8 cellular contexts compared by ENCODE assay signal in genomic region chr7:5693529-5693928, GRCh38.
A peak's percentile ranks its signal among the peaks of the same experiment; 100 is the strongest.
DNase-seq lines count a peak whose midpoint lies in the region; ATAC-seq, FAIRE-seq and TF ChIP-seq lines count a peak whose summit lies in the region.

No MANE protein-coding gene starts in this region.

- no peak overlapping the region for H3K4me3 Mint-ChIP-seq in Calu3 (ENCODE audit: low read depth, unreplicated experiment)

- TF ChIP-seq POLR2A in adrenal gland (IDR thresholded peaks at IDR 0.05), result no peak

- H3K27ac Mint-ChIP-seq in Calu3 (ENCODE audit: unreplicated experiment), result no peak overlapping the region

- H3K4me3 ChIP-seq in adrenal gland, result no peak overlapping the region
- no peak overlapping the region for H3K4me3 ChIP-seq in keratinocyte (ENCODE audit: control insufficient read depth in 2 of 3, extremely low read depth in 1 of 3, insufficient read depth in 2 of 3, low read depth in 1 of 3, low read length in 3 of 3)

- H3K27me3 Mint-ChIP-seq in Calu3 (ENCODE audit: unreplicated experiment), result no peaks in the 10 kb centered on the region

- H2AFZ ChIP-seq in keratinocyte (ENCODE audit: control insufficient read depth, low read length), result no peak overlapping the region

- H4K20me1 ChIP-seq in keratinocyte (ENCODE audit: control insufficient read depth, extremely low read depth, insufficient read depth, low read length), result no peaks in the 10 kb centered on the region

- H3K9me3 ChIP-seq in adrenal gland (replicated peaks in 1 of 3), result no peaks in the 10 kb centered on the region
- H3K9me3 ChIP-seq in keratinocyte (ENCODE audit: control insufficient read depth, low read depth, low read length), result no peaks in the 10 kb centered on the region

- intact Hi-C loops in Calu3 (cut with micrococcal nuclease; ENCODE audit: unreplicated experiment) (no loop called here), adrenal gland (cut with DNase I) (no loop called here)

- H3K27me3 ChIP-seq in adrenal gland (no peaks in the 10 kb centered on the region), keratinocyte (ENCODE audit: control insufficient read depth, extremely low read depth, insufficient read depth, low read length) (no peaks in the 10 kb centered on the region)

- CTCF ChIA-PET in Calu3 (lab: Charles Lee), result interaction anchor here (1.2 to 2.0 kb wide), 3 partner anchors 15 to 28 kb away, joined by 3 to 5 read pairs (median 5); no protein-coding TSS in a partner anchor

- H3K4me1 Mint-ChIP-seq in Calu3 (ENCODE audit: low read depth, unreplicated experiment), result peaks cover 16% of the 10 kb centered on the region

- H3K9me1 ChIP-seq in keratinocyte (ENCODE audit: control insufficient read depth, extremely low read depth, insufficient read depth, low read length), result no peaks in the 10 kb centered on the region

- H3K4me1 ChIP-seq in adrenal gland (replicated peaks in 1 of 2) (peaks cover 54 to 98% of the 10 kb centered on the region in 2 donors), keratinocyte (ENCODE audit: control insufficient read depth, extremely low read depth, insufficient read depth, low read length) (peaks cover 40% of the 10 kb centered on the region)

- DNase-seq in Calu3, result peak; percentile 13
- DNase-seq in HT1080 (ENCODE audit: low read depth), result peak; percentile 34
- peak in 1 of 7 donors; percentile 36 for DNase-seq in adrenal gland
- no peak for DNase-seq in keratinocyte (ENCODE audit: low read depth, low spot score)
- DNase-seq in amniotic stem cell (lab: John Stamatoyannopoulos, UW), result no peak
- no peak for DNase-seq in stimulated activated CD4-positive, alpha-beta T cell treated with anti-CD3 and anti-CD28 coated beads, Interleukin-4, amount 100 ng/mL, for 24 hours

- peak overlapping the region; percentile 58 to 94 (median 90) for H3K27ac ChIP-seq in adrenal gland
- H3K27ac ChIP-seq in keratinocyte (ENCODE audit: control insufficient read depth, insufficient read depth, low read length), result peak overlapping the region; percentile 97
- peak overlapping the region; percentile 91 for H3K27ac ChIP-seq in temporal lobe (ENCODE audit: low read depth, low read length)

- no peaks in the 10 kb centered on the region for H3K9me3 Mint-ChIP-seq in Calu3 (ENCODE audit: low read depth, unreplicated experiment)

- peaks cover 15% of the 10 kb centered on the region for H3K79me2 ChIP-seq in keratinocyte (ENCODE audit: control insufficient read depth, insufficient read depth, low read length)

- H3K4me2 ChIP-seq in keratinocyte (ENCODE audit: control insufficient read depth, extremely low read depth, insufficient read depth, low read depth, low read length), result peak overlapping the region; percentile 88

- H3K36me3 ChIP-seq in adrenal gland (replicated peaks in 1 of 2) (no peaks in the 10 kb centered on the region), keratinocyte (ENCODE audit: control insufficient read depth in 2 of 2, extremely low read depth in 1 of 2, insufficient read depth in 2 of 2, low read length in 2 of 2) (peaks cover 8 to 20% of the 10 kb centered on the region in 2 experiments)

- 59 to 69% (median 61%) methylated on average over 4 of the region's 4 CpGs for WGBS in adrenal gland, 4 donors

- ATAC-seq in GM19397 (IDR thresholded peaks at IDR 0.05; ENCODE audit: unreplicated experiment), result peak; percentile 43

- dilution Hi-C loops in keratinocyte (cut with MboI; ENCODE audit: extremely low pct_ligation_motif_present, low sequenced_read_pairs), result no loop called here

- peak; percentile 20 for FAIRE-seq in keratinocyte (lab: Jason Lieb, UNC)

- BruUV-seq in Calu3 (replicated peaks; lab: Mats Ljungman, UMichigan), result no TSS peak

- H3K36me3 Mint-ChIP-seq in Calu3 (ENCODE audit: insufficient read depth, unreplicated experiment), result no peaks in the 10 kb centered on the region

- TF ChIP-seq CTCF in Calu3 (IDR thresholded peaks at IDR 0.05; ENCODE audit: unreplicated experiment) (no peak), adrenal gland (IDR thresholded peaks at IDR 0.05) (no peak), keratinocyte (optimal IDR thresholded peaks at IDR 0.05 in 1 of 3, IDR thresholded peaks at IDR 0.05 in 1 of 3, conservative IDR thresholded peaks at IDR 0.05 in 1 of 3; ENCODE audit: extremely low read depth in 1 of 3, insufficient read depth in 2 of 3, low read length in 3 of 3) (no peak)

- no peak overlapping the region for H3K9ac ChIP-seq in keratinocyte (ENCODE audit: control insufficient read depth, extremely low read depth, insufficient read depth, low read length)

Comparison
In these comparisons a context has a peak if more than half of its experiments do, and no peak if none do; other contexts are left out.
1. DNase-seq: peak in Calu3 (single experiment) and HT1080 (single experiment); none in keratinocyte (single experiment), amniotic stem cell (single experiment) and stimulated activated CD4-positive, alpha-beta T cell treated with anti-CD3 and anti-CD28 coated beads, Interleukin-4, amount 100 ng/mL, for 24 hours (single experiment).
2. Peak in every context shown above with its lines, with median percentiles within 50 percentile points of each other: H3K27ac ChIP-seq.